In genomic region chr16:18792836-18793433, GRCh38 we compare ENCODE assay signal across 20 cellular contexts. TPM values are rescaled to one million over a fixed set of nuclear protein-coding genes. Genes with fewer than 3 reads are reported as not detected.
A peak's percentile ranks its signal among the peaks of the same experiment; 100 is the strongest.
DNase-seq lines count a peak whose midpoint lies in the region; ATAC-seq and TF ChIP-seq lines count a peak whose summit lies in the region.
"Had no signal": no experiment of that assay in that cellular context is flagged by ENCODE, and none has a peak within 500 bp of the region (broad histone marks: within the 10 kb centered on the region; RNA-seq: fewer than 3 reads in every experiment).

No MANE protein-coding gene starts in this region.

- H3K27me3 ChIP-seq in RWPE2 (ENCODE audit: insufficient read depth, poor library complexity, severe bottlenecking): no peaks in the 10 kb centered on the region
- H3K27me3 ChIP-seq: BLaER1 treated with 17β-estradiol and CSF1 and Interleukin-3, amounts not matched to agents 10 nM and 100 nM; gastrocnemius medialis had no signal

- H3K27ac Mint-ChIP-seq in activated CD8-positive, alpha-beta memory T cell treated with anti-CD3 and anti-CD28 coated beads, Interleukin-2, amount 10 ng/mL, durations not matched to agents 7 days and 5 days: peak overlapping the region; percentile 6
- H3K27ac Mint-ChIP-seq in chondrocyte (ENCODE audit: unreplicated experiment): peak overlapping the region; percentile 42

- H3K27me3 Mint-ChIP-seq in activated CD8-positive, alpha-beta memory T cell treated with anti-CD3 and anti-CD28 coated beads, Interleukin-2, amount 10 ng/mL, durations not matched to agents 7 days and 5 days: no peaks in the 10 kb centered on the region
- H3K27me3 Mint-ChIP-seq in chondrocyte (ENCODE audit: low read depth): no peaks in the 10 kb centered on the region

- H3K4me1 ChIP-seq in RWPE2 (ENCODE audit: insufficient read depth, poor library complexity, severe bottlenecking): peaks cover 7% of the 10 kb centered on the region

- H3K4me3 Mint-ChIP-seq in activated CD8-positive, alpha-beta memory T cell treated with anti-CD3 and anti-CD28 coated beads, Interleukin-2, amount 10 ng/mL, durations not matched to agents 7 days and 5 days: no peak overlapping the region
- H3K4me3 Mint-ChIP-seq in chondrocyte (ENCODE audit: unreplicated experiment): no peak overlapping the region

- peaks cover 72% of the 10 kb centered on the region for H3K36me3 Mint-ChIP-seq in activated CD8-positive, alpha-beta memory T cell treated with anti-CD3 and anti-CD28 coated beads, Interleukin-2, amount 10 ng/mL, durations not matched to agents 7 days and 5 days
- peaks cover 18% of the 10 kb centered on the region for H3K36me3 Mint-ChIP-seq in chondrocyte (ENCODE audit: low read depth)

- peaks cover 87% of the 10 kb centered on the region for H3K36me3 ChIP-seq in RWPE2 (ENCODE audit: low read depth)

- no peak for ATAC-seq in activated CD8-positive, alpha-beta memory T cell treated with anti-CD3 and anti-CD28 coated beads, Interleukin-2, amount 10 ng/mL, durations not matched to agents 7 days and 5 days
- ATAC-seq in RWPE2 (ENCODE audit: low read depth): no peak
- no peak for ATAC-seq in HG02970 (IDR thresholded peaks at IDR 0.05; ENCODE audit: low FRiP score, unreplicated experiment)
- no peak for ATAC-seq in GM21423 (IDR thresholded peaks at IDR 0.05; ENCODE audit: unreplicated experiment)
- ATAC-seq: gastrocnemius medialis had no signal

- peak overlapping the region; percentile 79 for H3K27ac ChIP-seq in RWPE2 (ENCODE audit: poor library complexity, severe bottlenecking)
- H3K27ac ChIP-seq: BLaER1 treated with 17β-estradiol and CSF1 and Interleukin-3, amounts not matched to agents 10 nM and 100 nM; gastrocnemius medialis; PC-9 had no signal

- H3K9me3 ChIP-seq in RWPE2 (ENCODE audit: severe bottlenecking): no peaks in the 10 kb centered on the region
- H3K9me3 ChIP-seq: gastrocnemius medialis had no signal

- DNase-seq in activated CD8-positive, alpha-beta memory T cell treated with anti-CD3 and anti-CD28 coated beads, Interleukin-2, amount 10 ng/mL, durations not matched to agents 7 days and 5 days: no peak
- DNase-seq in activated CD8-positive, alpha-beta memory T cell treated with anti-CD3 and anti-CD28 coated beads for 24 hours: no peak
- DNase-seq in RWPE2 (ENCODE audit: low spot score): no peak
- no peak for DNase-seq in chondrocyte (ENCODE audit: low spot score)
- DNase-seq in pulmonary artery endothelial cell (ENCODE audit: low read depth, low spot score): peak; percentile 50
- no peak for DNase-seq in HK-2 (ENCODE audit: unreplicated experiment)
- DNase-seq: activated effector memory CD4-positive, alpha-beta T cell treated with Interleukin-2 at 50 U/mL for 16 hours; caudate nucleus; gastrocnemius medialis; KBM-7; NCI-H1930; NCI-H226; nucleus accumbens; PC-9; retina; stimulated activated CD8-positive, alpha-beta memory T cell treated with anti-CD3 and anti-CD28 coated beads, Interleukin-4, amount 100 ng/mL, for 48 hours had no signal

- H3K4me1 Mint-ChIP-seq in activated CD8-positive, alpha-beta memory T cell treated with anti-CD3 and anti-CD28 coated beads, Interleukin-2, amount 10 ng/mL, durations not matched to agents 7 days and 5 days: peaks cover 41% of the 10 kb centered on the region
- H3K4me1 Mint-ChIP-seq in chondrocyte (ENCODE audit: low read depth): peaks cover 22% of the 10 kb centered on the region

- CTCF ChIA-PET in activated CD8-positive, alpha-beta memory T cell treated with anti-CD3 and anti-CD28 coated beads, Interleukin-2, amount 10 ng/mL, durations not matched to agents 7 days and 5 days (lab: Charles Lee): interaction anchor here (12.4 kb wide), 1 partner anchor 9 kb away, joined by 126 read pairs; the partner anchor contains the start of gene ARL6IP1

- no peaks in the 10 kb centered on the region for H3K9me3 Mint-ChIP-seq in activated CD8-positive, alpha-beta memory T cell treated with anti-CD3 and anti-CD28 coated beads, Interleukin-2, amount 10 ng/mL, durations not matched to agents 7 days and 5 days (ENCODE audit: low read depth)
- H3K9me3 Mint-ChIP-seq in chondrocyte (ENCODE audit: low read depth): no peaks in the 10 kb centered on the region

- TF ChIP-seq CTCF in RWPE2 (IDR thresholded peaks at IDR 0.05; ENCODE audit: poor library complexity, severe bottlenecking): no peak
- TF ChIP-seq CTCF in chondrocyte (IDR thresholded peaks at IDR 0.05): no peak

- no peak overlapping the region for H3K4me3 ChIP-seq in RWPE2 (ENCODE audit: severe bottlenecking)
- H3K4me3 ChIP-seq: BLaER1 treated with 17β-estradiol and CSF1 and Interleukin-3, amounts not matched to agents 10 nM and 100 nM; gastrocnemius medialis; lung; PC-9 had no signal

RNA-seq across cellular contexts. Expression of gene RPS15A, which starts 2.8 kb away (rescaled TPM):
- 1,000 to 10,000 TPM; 1,517 to 1,668 TPM for total RNA-seq in activated CD8-positive, alpha-beta memory T cell treated with anti-CD3 and anti-CD28 coated beads, Interleukin-2, amount 10 ng/mL, durations not matched to agents 7 days and 5 days
- total RNA-seq in chondrocyte (794 to 833 TPM (median 819 TPM) in 3 replicates), pulmonary artery endothelial cell (1,107 and 1,625 TPM in 2 replicates)

RNA-seq across cellular contexts. Expression of gene ARL6IP1, which starts 8.4 kb away (rescaled TPM):
- total RNA-seq in activated CD8-positive, alpha-beta memory T cell treated with anti-CD3 and anti-CD28 coated beads, Interleukin-2, amount 10 ng/mL, durations not matched to agents 7 days and 5 days: 100 to 1,000 TPM; 194 to 207 TPM
- 63.6 to 72.4 TPM (median 68.7 TPM) in 3 replicates for total RNA-seq in chondrocyte
- 223 and 465 TPM in 2 replicates for total RNA-seq in pulmonary artery endothelial cell
